In the genomic region with DNA sequence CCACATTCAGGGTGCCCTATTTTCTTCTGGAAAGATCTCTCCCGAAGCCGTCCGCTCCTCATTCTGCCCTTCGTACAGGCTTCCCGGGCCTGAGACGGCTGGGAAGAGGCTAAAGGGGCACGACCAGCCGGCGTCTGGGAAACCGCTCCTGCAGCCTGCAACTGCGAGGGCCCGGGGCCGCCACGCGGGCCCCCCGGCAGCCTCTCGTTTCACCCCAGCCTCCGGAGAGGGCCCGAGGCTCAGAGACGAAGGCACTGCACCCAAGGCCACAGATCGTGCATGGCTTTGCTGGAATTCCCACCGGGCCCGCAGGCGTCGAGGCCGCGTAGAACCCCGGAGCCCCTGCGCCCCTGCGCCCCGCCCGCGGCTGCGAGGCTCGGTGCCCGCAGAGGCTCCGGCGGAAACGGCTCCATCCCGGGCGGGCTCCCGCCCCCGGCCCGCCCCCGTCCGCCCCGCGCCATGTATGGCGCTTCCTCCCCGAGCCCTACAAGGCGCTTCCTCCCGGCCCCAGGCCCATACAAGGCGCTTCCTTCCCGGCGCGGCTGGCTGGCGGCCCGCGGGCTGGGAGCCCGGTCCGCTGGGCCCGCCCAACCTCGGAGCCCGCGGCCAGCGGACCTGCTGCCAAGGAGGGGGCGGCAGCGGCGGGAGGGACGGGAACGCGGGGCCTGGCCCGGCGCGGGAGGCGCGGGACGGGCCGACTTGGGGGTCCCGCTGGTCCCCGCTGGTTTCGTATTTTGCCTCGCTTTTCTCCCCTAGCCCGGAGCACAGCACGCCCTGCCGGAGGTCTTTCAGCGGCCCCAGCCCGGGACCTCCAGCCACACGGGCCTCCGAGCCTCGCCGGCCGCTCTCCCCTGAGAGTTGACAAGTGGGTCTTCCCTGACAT, we compare ENCODE assay signal across 1 cellular context.
TF ChIP-seq lines count a peak whose summit lies in the region.

No MANE protein-coding gene starts in this region.

TF ChIP-seq in HepG2, 621 proteins besides CTCF, POLR2A, EP300 and RAD21 (continued from another document and continues in another):
- TF ChIP-seq ELK4 (CRISPR knock-in tag; IDR thresholded peaks at IDR 0.05; ENCODE audit: borderline replicate concordance) (peak; percentile 99; the same call in 1 of the 2 replicates), ZBTB40 (IDR thresholded peaks at IDR 0.05) (no peak), ZBTB40 (CRISPR knock-in tag; IDR thresholded peaks at IDR 0.05) (no peak), U2AF2 (IDR thresholded peaks at IDR 0.05; ENCODE audit: low read depth, low read length) (no peak), ZNF790 (CRISPR knock-in tag; IDR thresholded peaks at IDR 0.05; ENCODE audit: borderline replicate concordance) (no peak), ZBTB26 (CRISPR knock-in tag; IDR thresholded peaks at IDR 0.05; ENCODE audit: borderline replicate concordance) (no peak; the same call in 1 of the 2 replicates), ZFP91 (CRISPR knock-in tag; IDR thresholded peaks at IDR 0.05; ENCODE audit: borderline replicate concordance) (peak; percentile 38; the same call in 1 of the 2 replicates), SRSF4 (IDR thresholded peaks at IDR 0.05; ENCODE audit: low read depth, low read length, poor library complexity, severe bottlenecking) (no peak), ZNF564 (CRISPR knock-in tag; IDR thresholded peaks at IDR 0.05) (no peak), ZNF510 (CRISPR knock-in tag; IDR thresholded peaks at IDR 0.05; ENCODE audit: low read depth) (no peak), NFRKB (IDR thresholded peaks at IDR 0.05) (no peak), SNAPC5 (CRISPR knock-in tag; IDR thresholded peaks at IDR 0.05; ENCODE audit: borderline replicate concordance) (peak; percentile 66; the same call in 1 of the 2 replicates), ZNF629 (CRISPR knock-in tag; conservative IDR thresholded peaks at IDR 0.05) (no peak), ZNF260 (CRISPR knock-in tag; IDR thresholded peaks at IDR 0.05; ENCODE audit: borderline replicate concordance, low read depth) (no peak), RBFOX2 (IDR thresholded peaks at IDR 0.05; ENCODE audit: low read depth, low read length) (peak; percentile 87), SNAPC2 (CRISPR knock-in tag; IDR thresholded peaks at IDR 0.05) (peak; percentile 65; the same call in 1 of the 2 replicates), MXI1 (IDR thresholded peaks at IDR 0.05; ENCODE audit: borderline replicate concordance, low read depth, low read length) (0 out of 3 replicates have a peak, but pooled peaks have one; percentile 12), PCBP1 (IDR thresholded peaks at IDR 0.05; ENCODE audit: borderline replicate concordance, low read depth, low read length) (no peak), ELF4 (CRISPR knock-in tag; IDR thresholded peaks at IDR 0.05; ENCODE audit: borderline replicate concordance) (no peak), ZNF343 (CRISPR knock-in tag; IDR thresholded peaks at IDR 0.05) (0 out of 2 replicates have a peak, but pooled peaks have one; percentile 25), ZBTB46 (CRISPR knock-in tag; IDR thresholded peaks at IDR 0.05; ENCODE audit: borderline replicate concordance) (no peak), SUZ12 (IDR thresholded peaks at IDR 0.05; ENCODE audit: low read depth, low read length) (no peak), ZNF232 (CRISPR knock-in tag; IDR thresholded peaks at IDR 0.05; ENCODE audit: borderline replicate concordance) (no peak), KAT2B (IDR thresholded peaks at IDR 0.05; ENCODE audit: borderline replicate concordance, low read depth, low read length) (no peak), SATB2 (CRISPR knock-in tag; IDR thresholded peaks at IDR 0.05) (no peak), HHEX (CRISPR knock-in tag; IDR thresholded peaks at IDR 0.05) (no peak)
- TF ChIP-seq, protein P1, sequence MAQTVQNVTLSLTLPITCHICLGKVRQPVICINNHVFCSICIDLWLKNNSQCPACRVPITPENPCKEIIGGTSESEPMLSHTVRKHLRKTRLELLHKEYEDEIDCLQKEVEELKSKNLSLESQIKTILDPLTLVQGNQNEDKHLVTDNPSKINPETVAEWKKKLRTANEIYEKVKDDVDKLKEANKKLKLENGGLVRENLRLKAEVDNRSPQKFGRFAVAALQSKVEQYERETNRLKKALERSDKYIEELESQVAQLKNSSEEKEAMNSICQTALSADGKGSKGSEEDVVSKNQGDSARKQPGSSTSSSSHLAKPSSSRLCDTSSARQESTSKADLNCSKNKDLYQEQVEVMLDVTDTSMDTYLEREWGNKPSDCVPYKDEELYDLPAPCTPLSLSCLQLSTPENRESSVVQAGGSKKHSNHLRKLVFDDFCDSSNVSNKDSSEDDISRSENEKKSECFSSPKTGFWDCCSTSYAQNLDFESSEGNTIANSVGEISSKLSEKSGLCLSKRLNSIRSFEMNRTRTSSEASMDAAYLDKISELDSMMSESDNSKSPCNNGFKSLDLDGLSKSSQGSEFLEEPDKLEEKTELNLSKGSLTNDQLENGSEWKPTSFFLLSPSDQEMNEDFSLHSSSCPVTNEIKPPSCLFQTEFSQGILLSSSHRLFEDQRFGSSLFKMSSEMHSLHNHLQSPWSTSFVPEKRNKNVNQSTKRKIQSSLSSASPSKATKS (CRISPR knock-in tag; IDR thresholded peaks at IDR 0.05) = no peak
- TF ChIP-seq, protein P2, sequence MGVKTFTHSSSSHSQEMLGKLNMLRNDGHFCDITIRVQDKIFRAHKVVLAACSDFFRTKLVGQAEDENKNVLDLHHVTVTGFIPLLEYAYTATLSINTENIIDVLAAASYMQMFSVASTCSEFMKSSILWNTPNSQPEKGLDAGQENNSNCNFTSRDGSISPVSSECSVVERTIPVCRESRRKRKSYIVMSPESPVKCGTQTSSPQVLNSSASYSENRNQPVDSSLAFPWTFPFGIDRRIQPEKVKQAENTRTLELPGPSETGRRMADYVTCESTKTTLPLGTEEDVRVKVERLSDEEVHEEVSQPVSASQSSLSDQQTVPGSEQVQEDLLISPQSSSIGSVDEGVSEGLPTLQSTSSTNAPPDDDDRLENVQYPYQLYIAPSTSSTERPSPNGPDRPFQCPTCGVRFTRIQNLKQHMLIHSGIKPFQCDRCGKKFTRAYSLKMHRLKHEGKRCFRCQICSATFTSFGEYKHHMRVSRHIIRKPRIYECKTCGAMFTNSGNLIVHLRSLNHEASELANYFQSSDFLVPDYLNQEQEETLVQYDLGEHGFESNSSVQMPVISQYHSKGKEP (CRISPR knock-in tag; IDR thresholded peaks at IDR 0.05) = no peak
- TF ChIP-seq, protein P3, sequence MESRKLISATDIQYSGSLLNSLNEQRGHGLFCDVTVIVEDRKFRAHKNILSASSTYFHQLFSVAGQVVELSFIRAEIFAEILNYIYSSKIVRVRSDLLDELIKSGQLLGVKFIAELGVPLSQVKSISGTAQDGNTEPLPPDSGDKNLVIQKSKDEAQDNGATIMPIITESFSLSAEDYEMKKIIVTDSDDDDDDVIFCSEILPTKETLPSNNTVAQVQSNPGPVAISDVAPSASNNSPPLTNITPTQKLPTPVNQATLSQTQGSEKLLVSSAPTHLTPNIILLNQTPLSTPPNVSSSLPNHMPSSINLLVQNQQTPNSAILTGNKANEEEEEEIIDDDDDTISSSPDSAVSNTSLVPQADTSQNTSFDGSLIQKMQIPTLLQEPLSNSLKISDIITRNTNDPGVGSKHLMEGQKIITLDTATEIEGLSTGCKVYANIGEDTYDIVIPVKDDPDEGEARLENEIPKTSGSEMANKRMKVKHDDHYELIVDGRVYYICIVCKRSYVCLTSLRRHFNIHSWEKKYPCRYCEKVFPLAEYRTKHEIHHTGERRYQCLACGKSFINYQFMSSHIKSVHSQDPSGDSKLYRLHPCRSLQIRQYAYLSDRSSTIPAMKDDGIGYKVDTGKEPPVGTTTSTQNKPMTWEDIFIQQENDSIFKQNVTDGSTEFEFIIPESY (CRISPR knock-in tag; IDR thresholded peaks at IDR 0.05) = no peak
